Comparison of ENCODE assay signal across 8 cellular contexts in the genomic region with DNA sequence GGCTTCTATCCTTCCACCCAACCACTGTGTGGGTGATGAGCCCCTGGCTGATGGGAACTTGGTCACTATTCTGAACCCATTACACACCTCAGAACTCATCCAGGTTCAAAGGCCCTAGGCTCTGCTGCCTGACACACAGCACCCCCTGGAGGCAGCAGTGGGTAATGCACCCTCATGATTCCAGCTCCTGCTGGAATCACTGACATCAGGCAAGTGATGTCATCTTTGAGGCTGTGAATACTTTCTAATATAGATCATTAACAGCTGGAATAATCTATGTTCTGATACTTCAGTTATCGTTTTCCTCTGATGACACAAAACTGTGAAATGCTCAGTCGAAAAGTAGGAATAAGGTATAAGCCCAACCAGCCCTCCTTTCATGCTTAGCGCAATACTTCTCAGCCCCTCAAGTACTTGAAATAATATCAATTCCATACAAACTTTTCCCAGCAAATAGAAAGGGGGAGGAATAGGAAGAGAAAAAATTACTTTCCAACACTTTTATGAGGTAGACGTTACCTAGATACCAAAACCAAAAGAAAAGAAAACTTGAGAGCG. TPM values are rescaled to one million over a fixed set of nuclear protein-coding genes. Genes with fewer than 3 reads are reported as not detected.
DNase-seq lines count a peak whose midpoint lies in the region; ATAC-seq and TF ChIP-seq lines count a peak whose summit lies in the region.

No MANE protein-coding gene starts in this region.

- H3K4me3 ChIP-seq in CD4-positive, alpha-beta memory T cell (ENCODE audit: low read length in 2 of 2), result no peak overlapping the region
- H3K4me3 ChIP-seq in H7 (ENCODE audit: insufficient read depth, low read depth, low read length), result no peak overlapping the region
- H3K4me3 ChIP-seq in RWPE2 (ENCODE audit: severe bottlenecking), result no peak overlapping the region
- no peak overlapping the region for H3K4me3 ChIP-seq in cardiac muscle cell
- no peak overlapping the region for H3K4me3 ChIP-seq in retinal pigment epithelial cell (ENCODE audit: low read length)

- no peaks in the 10 kb centered on the region for H3K9me3 ChIP-seq in CD4-positive, alpha-beta memory T cell (ENCODE audit: control insufficient read depth in 1 of 2, low read length in 2 of 2)
- no peaks in the 10 kb centered on the region for H3K9me3 ChIP-seq in RWPE2 (ENCODE audit: severe bottlenecking)
- no peaks in the 10 kb centered on the region for H3K9me3 ChIP-seq in cardiac muscle cell (ENCODE audit: low read depth)

- no peak overlapping the region for H3K27ac ChIP-seq in CD4-positive, alpha-beta memory T cell (ENCODE audit: low read depth, low read length)
- no peak overlapping the region for H3K27ac ChIP-seq in RWPE2 (ENCODE audit: poor library complexity, severe bottlenecking)
- no peak overlapping the region for H3K27ac ChIP-seq in cardiac muscle cell

- CTCF ChIA-PET in CD4-positive, alpha-beta memory T cell (lab: Charles Lee; ENCODE audit: partially characterized antibody), result interaction anchor here (0.7 to 5.0 kb wide), 20 partner anchors 10 to 347 kb away, joined by 3 to 46 read pairs (median 4); no protein-coding TSS in a partner anchor

- H3K4me1 ChIP-seq in CD4-positive, alpha-beta memory T cell (ENCODE audit: insufficient read depth, low read length), result no peaks in the 10 kb centered on the region
- H3K4me1 ChIP-seq in RWPE2 (ENCODE audit: insufficient read depth, poor library complexity, severe bottlenecking) (no peaks in the 10 kb centered on the region), cardiac muscle cell (ENCODE audit: low read depth) (no peaks in the 10 kb centered on the region)

- peak; percentile 87 for TF ChIP-seq CTCF in RWPE2 (IDR thresholded peaks at IDR 0.05; ENCODE audit: poor library complexity, severe bottlenecking)
- peak; percentile 98 for TF ChIP-seq CTCF in cardiac muscle cell (IDR thresholded peaks at IDR 0.05; ENCODE audit: low read depth, low read length)
- TF ChIP-seq CTCF in retinal pigment epithelial cell (conservative IDR thresholded peaks at IDR 0.05; ENCODE audit: low read depth, low read length), result peak; percentile 99

- H3K4me3 Mint-ChIP-seq in CD4-positive, alpha-beta memory T cell, result no peak overlapping the region

- peak; percentile 50 to 62 (median 54) for DNase-seq in CD4-positive, alpha-beta memory T cell
- DNase-seq in H7 (peak; percentile 92), RWPE2 (ENCODE audit: low spot score) (peak; percentile 10), cardiac muscle cell (ENCODE audit: low read depth in 1 of 2, low spot score in 1 of 2) (peak; percentile 66 to 69), retinal pigment epithelial cell (ENCODE audit: low read depth) (no peak), NCI-H2081 treated with DMSO at 0.1 percent for 48 hours (lab: John Stamatoyannopoulos, UW) (no peak)
- DNase-seq in activated naive CD4-positive, alpha-beta T cell treated with Interleukin-2 at 50 U/mL for 16 hours, result peak; percentile 70

- POLR2A ChIA-PET in CD4-positive, alpha-beta memory T cell (lab: Charles Lee; ENCODE audit: partially characterized antibody), result interaction anchor here (0.8 kb wide), 1 partner anchor 293 kb away, joined by 5 read pairs; no protein-coding TSS in a partner anchor

- no peaks in the 10 kb centered on the region for H3K9me3 Mint-ChIP-seq in CD4-positive, alpha-beta memory T cell

- ATAC-seq in RWPE2 (ENCODE audit: low read depth) (no peak), HG02588 (IDR thresholded peaks at IDR 0.05; ENCODE audit: unreplicated experiment) (no peak)

- H3K36me3 ChIP-seq in CD4-positive, alpha-beta memory T cell (ENCODE audit: insufficient read depth, low read length), result no peaks in the 10 kb centered on the region
- H3K36me3 ChIP-seq in H7 (replicated peaks; ENCODE audit: control insufficient read depth, insufficient read depth, low read length), result no peaks in the 10 kb centered on the region
- no peaks in the 10 kb centered on the region for H3K36me3 ChIP-seq in RWPE2 (ENCODE audit: low read depth)
- no peaks in the 10 kb centered on the region for H3K36me3 ChIP-seq in cardiac muscle cell

- H3K4me1 Mint-ChIP-seq in CD4-positive, alpha-beta memory T cell, result no peaks in the 10 kb centered on the region

- intact Hi-C loops in CD4-positive, alpha-beta memory T cell (cut with micrococcal nuclease), result loop anchor here (1.0 kb wide), 2 partner anchors 293 to 316 kb away; no protein-coding TSS in a partner anchor

- peaks cover 7 to 15% of the 10 kb centered on the region in 2 donors for H3K27me3 Mint-ChIP-seq in CD4-positive, alpha-beta memory T cell

- H3K27me3 ChIP-seq in CD4-positive, alpha-beta memory T cell (ENCODE audit: insufficient read depth, low read length), result no peaks in the 10 kb centered on the region
- H3K27me3 ChIP-seq in H7 (ENCODE audit: control insufficient read depth, insufficient read depth, low read length) (no peaks in the 10 kb centered on the region), RWPE2 (ENCODE audit: insufficient read depth, poor library complexity, severe bottlenecking) (no peaks in the 10 kb centered on the region), cardiac muscle cell (no peaks in the 10 kb centered on the region)

- no peaks in the 10 kb centered on the region for H3K36me3 Mint-ChIP-seq in CD4-positive, alpha-beta memory T cell

- H3K27ac Mint-ChIP-seq in CD4-positive, alpha-beta memory T cell, result no peak overlapping the region

RNA-seq across cellular contexts. Expression of a gene that starts 7.5 kb away (rescaled TPM):
- total RNA-seq in CD4-positive, alpha-beta memory T cell, result not detected
- not detected for polyA plus RNA-seq in CD4-positive, alpha-beta memory T cell
- not detected in 2 replicates for total RNA-seq in H7 (2014; rRNA removed; shearing (Covaris generic))
- total RNA-seq in cardiac muscle cell, result not detected in 2 replicates
- not detected in 2 replicates for polyA plus RNA-seq in cardiac muscle cell

RNA-seq across cellular contexts. Expression of a gene that starts 18.4 kb away (rescaled TPM):
- total RNA-seq in CD4-positive, alpha-beta memory T cell, result not detected
- not detected for polyA plus RNA-seq in CD4-positive, alpha-beta memory T cell
- total RNA-seq in H7 (2014; rRNA removed; shearing (Covaris generic)), result not detected in 2 replicates
- total RNA-seq in cardiac muscle cell, result 3.5 and 5.8 TPM in 2 replicates
- 2.6 and 4.4 TPM in 2 replicates for polyA plus RNA-seq in cardiac muscle cell

RNA-seq across cellular contexts. Expression of a gene that starts 40.7 kb away (rescaled TPM):
- 1 to 10 TPM in 1 of 2 experiments, under 1 TPM in 1; 0.81 to 1.3 TPM for total RNA-seq in CD4-positive, alpha-beta memory T cell
- under 1 TPM; 0.19 to 0.75 TPM for polyA plus RNA-seq in CD4-positive, alpha-beta memory T cell
- total RNA-seq in H7 (2014; rRNA removed; shearing (Covaris generic)), result not detected in 2 replicates
- total RNA-seq in cardiac muscle cell, result 3.2 and 4.0 TPM in 2 replicates
- polyA plus RNA-seq in cardiac muscle cell, result 3.2 and 3.8 TPM in 2 replicates

RNA-seq across cellular contexts. Expression of a gene that starts 43.4 kb away (rescaled TPM):
- not detected for total RNA-seq in CD4-positive, alpha-beta memory T cell
- under 1 TPM in 1 of 2 donors, not detected in 1; 0.20 TPM for polyA plus RNA-seq in CD4-positive, alpha-beta memory T cell
- 3.0 and 4.5 TPM in 2 replicates for total RNA-seq in H7 (2014; rRNA removed; shearing (Covaris generic))
- 0.07 and 0.15 TPM in 2 replicates for total RNA-seq in cardiac muscle cell
- polyA plus RNA-seq in cardiac muscle cell, result 0.55 and 1.2 TPM in 2 replicates

Comparison
In these comparisons a context has a peak if more than half of its experiments do, and no peak if none do; other contexts are left out.
1. DNase-seq: peak in CD4-positive, alpha-beta memory T cell (5 of 5), H7 (single experiment), RWPE2 (single experiment), activated naive CD4-positive, alpha-beta T cell treated with Interleukin-2 at 50 U/mL for 16 hours (single experiment) and cardiac muscle cell (2 of 2); none in retinal pigment epithelial cell (single experiment) and NCI-H2081 treated with DMSO at 0.1 percent for 48 hours (single experiment).
2. Peak in every context shown above with its lines, with median percentiles within 50 percentile points of each other: CTCF ChIP-seq.